19 cellular contexts compared by ENCODE assay signal in genomic region chr5:140015706-140016105, GRCh38. TPM values are rescaled to one million over a fixed set of nuclear protein-coding genes. Genes with fewer than 3 reads are reported as not detected.
DNase-seq lines count a peak whose midpoint lies in the region; ATAC-seq and TF ChIP-seq lines count a peak whose summit lies in the region.
"Had no signal": no experiment of that assay in that cellular context is flagged by ENCODE, and none has a peak within 500 bp of the region (broad histone marks: within the 10 kb centered on the region; RNA-seq: fewer than 3 reads in every experiment).

No MANE protein-coding gene starts in this region.

- peak; percentile 23 to 77 for DNase-seq in T47D (ENCODE audit: low read depth in 1 of 2, low spot score in 1 of 2)
- no peak for DNase-seq in MCF 10A (ENCODE audit: unreplicated experiment)
- peak; percentile 11 for DNase-seq in PC-3
- peak; percentile 24 for DNase-seq in epithelial cell of esophagus (ENCODE audit: low read depth)
- DNase-seq in NCI-H526 (lab: John Stamatoyannopoulos, UW), result no peak
- DNase-seq in posterior cingulate gyrus, result no peak
- DNase-seq: C1 segment of cervical spinal cord; Calu3; CD4-positive, alpha-beta memory T cell; COR-L47; DMS79; EL; GDM1; GOT3; HFFc6 had no signal

- H3K9me2 ChIP-seq in PC-3 (replicated peaks; ENCODE audit: low read length), result no peaks in the 10 kb centered on the region; the same call in 1 of the 2 replicates

- no peak overlapping the region for H3K4me3 Mint-ChIP-seq in MCF 10A (ENCODE audit: unreplicated experiment)
- H3K4me3 Mint-ChIP-seq: CD4-positive, alpha-beta memory T cell; HFFc6 had no signal

- no peak overlapping the region for H3K4me2 ChIP-seq in PC-3 (ENCODE audit: low read length)

- no peaks in the 10 kb centered on the region for H3K9me3 ChIP-seq in PC-3 (ENCODE audit: low read length)
- no peaks in the 10 kb centered on the region for H3K9me3 ChIP-seq in skeletal muscle tissue (ENCODE audit: control insufficient read depth in 3 of 3, low read length in 3 of 3)
- H3K9me3 ChIP-seq: HAP-1 had no signal

- intact Hi-C loops in MCF 10A (cut with micrococcal nuclease), result no loop called here
- intact Hi-C loops in PC-3 (cut with micrococcal nuclease), result no loop called here
- intact Hi-C loops in posterior cingulate gyrus (cut with DNase I), result no loop called here

- H3K36me3 Mint-ChIP-seq in MCF 10A (ENCODE audit: insufficient read depth, unreplicated experiment), result no peaks in the 10 kb centered on the region
- H3K36me3 Mint-ChIP-seq: CD4-positive, alpha-beta memory T cell had no signal

- in situ Hi-C loops in T47D (cut with HindIII; ENCODE audit: low pct_unique_long_range_greater_than_20kb, low sequenced_read_pairs), result no loop called here

- no peak overlapping the region for H2AFZ ChIP-seq in PC-3 (ENCODE audit: low read length)

- no peaks in the 10 kb centered on the region for H3K4me1 Mint-ChIP-seq in MCF 10A (ENCODE audit: insufficient read depth, unreplicated experiment)
- H3K4me1 Mint-ChIP-seq: CD4-positive, alpha-beta memory T cell had no signal

- H3K27me3 Mint-ChIP-seq in MCF 10A (ENCODE audit: insufficient read depth, unreplicated experiment), result no peaks in the 10 kb centered on the region

- H3K27ac Mint-ChIP-seq in MCF 10A (ENCODE audit: low read depth, unreplicated experiment), result no peak overlapping the region
- H3K27ac Mint-ChIP-seq: CD4-positive, alpha-beta memory T cell; HFFc6 had no signal

- H3F3A ChIP-seq in PC-3 (ENCODE audit: low read length, unreplicated experiment), result no peaks in the 10 kb centered on the region

- H3K36me3 ChIP-seq in PC-3 (ENCODE audit: low read depth, low read length) (no peaks in the 10 kb centered on the region), skeletal muscle tissue (ENCODE audit: control insufficient read depth in 3 of 3, insufficient read depth in 3 of 3, low read length in 3 of 3) (no peaks in the 10 kb centered on the region)
- H3K36me3 ChIP-seq: HAP-1 had no signal

- H3K4me3 ChIP-seq in PC-3 (ENCODE audit: low read length) (no peak overlapping the region), epithelial cell of esophagus (ENCODE audit: low read length) (no peak overlapping the region), skeletal muscle tissue (ENCODE audit: low read length in 3 of 3) (no peak overlapping the region)
- H3K4me3 ChIP-seq: GM12878, HAP-1 had no signal

- no peak overlapping the region for H3K27ac ChIP-seq in PC-3 (ENCODE audit: low read length)
- peak overlapping the region; percentile 51 for H3K27ac ChIP-seq in skeletal muscle tissue (ENCODE audit: low read depth, low read length)

- H3K79me2 ChIP-seq in PC-3 (ENCODE audit: low read length), result no peaks in the 10 kb centered on the region

- no peak for ATAC-seq in PC-3
- ATAC-seq: GM12878 had no signal

- H4K20me1 ChIP-seq in PC-3 (ENCODE audit: low read length), result no peaks in the 10 kb centered on the region

- TF ChIP-seq CTCF in MCF 10A (IDR thresholded peaks at IDR 0.05; ENCODE audit: unreplicated experiment), result no peak
- TF ChIP-seq CTCF in PC-3 (conservative IDR thresholded peaks at IDR 0.05; ENCODE audit: low read depth, low read length), result no peak
- TF ChIP-seq CTCF in epithelial cell of esophagus (IDR thresholded peaks at IDR 0.05; ENCODE audit: insufficient read depth, low read depth, low read length, missing control alignments), result no peak

- CTCF ChIA-PET in MCF 10A (lab: Yijun Ruan, JAX) (interaction anchor here (1.4 kb wide), 1 partner anchor 46 kb away, joined by 6 read pairs; no protein-coding TSS in a partner anchor), PC-3 (lab: Charles Lee) (no interaction called here)

- no peaks in the 10 kb centered on the region for H3K9me3 Mint-ChIP-seq in MCF 10A (ENCODE audit: unreplicated experiment)
- H3K9me3 Mint-ChIP-seq: CD4-positive, alpha-beta memory T cell; HFFc6 had no signal

- H3K27me3 ChIP-seq in PC-3 (ENCODE audit: low read length) (no peaks in the 10 kb centered on the region), skeletal muscle tissue (ENCODE audit: control insufficient read depth in 3 of 3, insufficient read depth in 3 of 3, low read length in 3 of 3) (no peaks in the 10 kb centered on the region)

- H3K9ac ChIP-seq in PC-3 (ENCODE audit: low read length) (no peak overlapping the region), skeletal muscle tissue (ENCODE audit: low read depth in 1 of 3, low read length in 3 of 3) (no peak overlapping the region)

- POLR2A ChIA-PET in MCF 10A (lab: Yijun Ruan, JAX), result no interaction called here
- POLR2A ChIA-PET in PC-3 (lab: Charles Lee; ENCODE audit: unreplicated experiment), result no interaction called here

- BruUV-seq in MCF 10A (replicated peaks; lab: Mats Ljungman, UMichigan), result no TSS peak
- no TSS peak for BruUV-seq in PC-3 (replicated peaks; lab: Mats Ljungman, UMichigan)

- H3K4me1 ChIP-seq in PC-3 (ENCODE audit: insufficient read depth, low read length), result peaks cover 19% of the 10 kb centered on the region
- peaks cover 34 to 60% (median 46%) of the 10 kb centered on the region in 3 donors for H3K4me1 ChIP-seq in skeletal muscle tissue (ENCODE audit: control insufficient read depth in 3 of 3, insufficient read depth in 3 of 3, low read length in 3 of 3)
- H3K4me1 ChIP-seq: HAP-1 had no signal

RNA-seq across cellular contexts. Expression of gene NRG2, which starts 27.4 kb away (rescaled TPM):
- 0.23 TPM in 1 of 2 replicates, not detected in the other for total RNA-seq in MCF 10A (2022)
- 1.8 and 3.2 TPM in 2 replicates for total RNA-seq in PC-3 (2014; rRNA removed)
- 0.52 TPM for total RNA-seq in skeletal muscle tissue
- total RNA-seq: A673 had no signal

Comparison
In these comparisons a context has a peak if more than half of its experiments do, and no peak if none do; other contexts are left out.
1. DNase-seq: peak in T47D (2 of 2), PC-3 (single experiment) and epithelial cell of esophagus (single experiment); none in MCF 10A (single experiment), NCI-H526 (0 of 2) and posterior cingulate gyrus (0 of 10).